Comparison of ENCODE assay signal across 7 cellular contexts in the genomic region with DNA sequence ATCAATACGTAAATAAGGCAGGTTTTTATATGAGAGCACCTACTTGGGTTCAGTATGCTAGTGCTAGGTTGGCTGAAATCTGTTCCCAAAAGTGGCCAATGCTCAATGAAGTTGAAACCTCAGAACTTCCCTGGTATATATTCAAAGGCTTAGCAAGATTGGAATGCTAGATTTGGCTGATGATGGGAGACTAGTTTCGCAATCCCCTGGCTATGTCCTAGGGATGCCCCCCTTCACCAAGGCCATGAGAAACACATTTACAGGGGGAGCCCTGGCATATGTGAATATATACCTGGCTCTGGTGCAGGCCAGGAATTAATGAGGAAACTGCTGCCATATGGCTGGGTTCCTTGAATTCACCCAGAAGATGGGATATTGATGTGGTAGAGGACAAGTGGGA.
"Had no signal": no experiment of that assay in that cellular context is flagged by ENCODE, and none has a peak within 500 bp of the region (broad histone marks: within the 10 kb centered on the region; RNA-seq: fewer than 3 reads in every experiment).

No MANE protein-coding gene starts in this region.

- H3K9ac ChIP-seq: GM23248, KMS-11 had no signal

- DNase-seq: GM23248, GOT3, H9, HCEC 1CT, KBM-7 had no signal

- H3K4me2 ChIP-seq: KMS-11 had no signal

- H2AFZ ChIP-seq: GM23248 had no signal

- H3K4me3 ChIP-seq: GM23248 had no signal

- H3K27ac ChIP-seq: GM23248, HL-60, KMS-11 had no signal
